4 cellular contexts compared by ENCODE assay signal in the genomic region with DNA sequence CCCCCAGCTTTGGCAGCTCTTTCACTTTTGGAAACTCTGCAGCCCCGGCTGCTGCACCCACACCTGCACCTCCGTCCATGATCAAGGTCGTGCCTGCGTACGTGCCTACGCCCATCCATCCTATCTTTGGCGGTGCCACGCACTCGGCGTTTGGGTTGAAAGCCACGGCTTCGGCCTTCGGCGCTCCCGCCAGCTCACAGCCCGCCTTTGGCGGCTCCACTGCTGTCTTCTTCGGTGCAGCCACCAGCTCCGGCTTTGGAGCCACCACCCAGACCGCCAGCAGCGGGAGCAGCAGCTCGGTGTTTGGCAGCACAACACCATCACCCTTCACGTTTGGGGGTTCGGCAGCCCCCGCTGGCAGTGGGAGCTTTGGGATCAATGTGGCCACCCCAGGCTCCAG. TPM values are rescaled to one million over a fixed set of nuclear protein-coding genes. Genes with fewer than 3 reads are reported as not detected.
"Had no signal": no experiment of that assay in that cellular context is flagged by ENCODE, and none has a peak within 500 bp of the region (broad histone marks: within the 10 kb centered on the region; RNA-seq: fewer than 3 reads in every experiment).

No MANE protein-coding gene starts in this region.

RNA-seq across cellular contexts. Expression of a gene that starts 26.3 kb away (rescaled TPM):
- total RNA-seq: dermis microvascular lymphatic vessel endothelial cell, epithelial cell of proximal tubule, gastrocnemius medialis, left ventricle myocardium inferior had no signal
